1 cellular context compared by ENCODE assay signal in the genomic region with DNA sequence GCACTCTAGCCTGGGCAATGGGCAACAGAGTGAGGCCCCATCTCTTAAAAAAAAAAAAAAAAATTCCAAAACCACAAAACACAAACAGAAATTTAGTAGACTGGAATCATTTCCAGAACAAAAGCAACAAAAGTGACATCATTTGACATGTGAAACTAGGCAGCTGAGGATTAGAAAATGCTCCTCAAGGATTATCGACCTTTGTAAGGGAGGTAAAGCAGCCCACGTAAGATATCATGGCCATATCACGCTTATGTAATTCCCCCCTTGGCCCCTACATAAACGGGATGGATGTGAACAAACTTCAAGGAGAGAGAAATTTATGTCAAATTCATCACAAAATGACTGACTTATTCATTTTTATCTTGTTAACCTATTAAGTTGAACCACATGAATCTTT.
TF ChIP-seq lines count a peak whose summit lies in the region.

No MANE protein-coding gene starts in this region.

TF ChIP-seq in IMR-90, 13 proteins besides CTCF, POLR2A, EP300 and RAD21:
- TF ChIP-seq, protein P1, sequence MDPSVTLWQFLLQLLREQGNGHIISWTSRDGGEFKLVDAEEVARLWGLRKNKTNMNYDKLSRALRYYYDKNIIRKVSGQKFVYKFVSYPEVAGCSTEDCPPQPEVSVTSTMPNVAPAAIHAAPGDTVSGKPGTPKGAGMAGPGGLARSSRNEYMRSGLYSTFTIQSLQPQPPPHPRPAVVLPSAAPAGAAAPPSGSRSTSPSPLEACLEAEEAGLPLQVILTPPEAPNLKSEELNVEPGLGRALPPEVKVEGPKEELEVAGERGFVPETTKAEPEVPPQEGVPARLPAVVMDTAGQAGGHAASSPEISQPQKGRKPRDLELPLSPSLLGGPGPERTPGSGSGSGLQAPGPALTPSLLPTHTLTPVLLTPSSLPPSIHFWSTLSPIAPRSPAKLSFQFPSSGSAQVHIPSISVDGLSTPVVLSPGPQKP (IDR thresholded peaks at IDR 0.05; ENCODE audit: borderline replicate concordance, low read depth, low read length): no peak
- no peak for TF ChIP-seq NFE2L2 (IDR thresholded peaks at IDR 0.05; ENCODE audit: low read depth, low read length)
- TF ChIP-seq BHLHE40 (IDR thresholded peaks at IDR 0.05; ENCODE audit: low read depth, low read length): no peak
- no peak for TF ChIP-seq SMC3 (IDR thresholded peaks at IDR 0.05; ENCODE audit: low read depth, low read length)
- no peak for TF ChIP-seq FOS (IDR thresholded peaks at IDR 0.05; ENCODE audit: low read depth, low read length)
- TF ChIP-seq, protein P2, sequence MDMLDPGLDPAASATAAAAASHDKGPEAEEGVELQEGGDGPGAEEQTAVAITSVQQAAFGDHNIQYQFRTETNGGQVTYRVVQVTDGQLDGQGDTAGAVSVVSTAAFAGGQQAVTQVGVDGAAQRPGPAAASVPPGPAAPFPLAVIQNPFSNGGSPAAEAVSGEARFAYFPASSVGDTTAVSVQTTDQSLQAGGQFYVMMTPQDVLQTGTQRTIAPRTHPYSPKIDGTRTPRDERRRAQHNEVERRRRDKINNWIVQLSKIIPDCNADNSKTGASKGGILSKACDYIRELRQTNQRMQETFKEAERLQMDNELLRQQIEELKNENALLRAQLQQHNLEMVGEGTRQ (IDR thresholded peaks at IDR 0.05; ENCODE audit: low read depth, low read length): no peak
TF ChIP-seq in IMR-90: peak in this region for 0.
